ENCODE assay signal across 8 cellular contexts in genomic region chr2:230865766-230866703, GRCh38. TPM values are rescaled to one million over a fixed set of nuclear protein-coding genes. Genes with fewer than 3 reads are reported as not detected.
DNase-seq lines count a peak whose midpoint lies in the region; ATAC-seq and TF ChIP-seq lines count a peak whose summit lies in the region.

No MANE protein-coding gene starts in this region.

- no peak overlapping the region for H3K27ac ChIP-seq in CD4-positive, alpha-beta T cell (ENCODE audit: low read depth, low read length)
- H3K27ac ChIP-seq in iPS DF 6.9 (ENCODE audit: low read length): no peak overlapping the region

- WGBS in iPS DF 6.9 (ENCODE audit: insufficient coverage, insufficient read length): no CpG with 5 or more reads among the region's 35 CpGs

- H3K27me3 Mint-ChIP-seq in CD4-positive, alpha-beta T cell: no peaks in the 10 kb centered on the region
- peaks cover 5% of the 10 kb centered on the region for H3K27me3 Mint-ChIP-seq in activated naive CD8-positive, alpha-beta T cell treated with anti-CD3 and anti-CD28 coated beads, Interleukin-2, amount 50 U/mL, for 24 hours

- H3K36me3 ChIP-seq in iPS DF 6.9 (ENCODE audit: control insufficient read depth, insufficient read depth, low read length): no peaks in the 10 kb centered on the region
- H3K36me3 ChIP-seq in skeletal muscle satellite cell (ENCODE audit: insufficient read depth, low read length): no peaks in the 10 kb centered on the region

- H3K4me1 Mint-ChIP-seq in CD4-positive, alpha-beta T cell (ENCODE audit: low read depth): peaks cover 62% of the 10 kb centered on the region
- H3K4me1 Mint-ChIP-seq in activated naive CD8-positive, alpha-beta T cell treated with anti-CD3 and anti-CD28 coated beads, Interleukin-2, amount 50 U/mL, for 24 hours: peaks cover 72% of the 10 kb centered on the region

- no peaks in the 10 kb centered on the region for H3K27me3 ChIP-seq in CD4-positive, alpha-beta T cell (ENCODE audit: control insufficient read depth, insufficient read depth, low read length)
- H3K27me3 ChIP-seq in iPS DF 6.9 (ENCODE audit: control insufficient read depth, insufficient read depth, low read length) (no peaks in the 10 kb centered on the region), skeletal muscle satellite cell (ENCODE audit: control insufficient read depth, insufficient read depth, low read length) (peaks cover 27% of the 10 kb centered on the region)

- CTCF ChIA-PET in CD4-positive, alpha-beta T cell (lab: Charles Lee): interaction anchor here (0.8 to 1.6 kb wide), 3 partner anchors 38 to 121 kb away, joined by 3 to 10 read pairs (median 4); no protein-coding TSS in a partner anchor

- TF ChIP-seq CTCF in CD4-positive, alpha-beta T cell (IDR thresholded peaks at IDR 0.05): no peak

- ATAC-seq in CD4-positive, alpha-beta T cell (ENCODE audit: poor library complexity): no peak
- no peak for ATAC-seq in activated naive CD8-positive, alpha-beta T cell treated with anti-CD3 and anti-CD28 coated beads, Interleukin-2, amount 50 U/mL, for 24 hours

- intact Hi-C loops in CD4-positive, alpha-beta T cell (cut with DNase I, micrococcal nuclease): loop anchor here in 1 of 2 experiments (2.0 kb wide), 1 partner anchor 39 kb away; no protein-coding TSS in a partner anchor

- no peaks in the 10 kb centered on the region for H3K9me3 Mint-ChIP-seq in CD4-positive, alpha-beta T cell
- H3K9me3 Mint-ChIP-seq in activated naive CD8-positive, alpha-beta T cell treated with anti-CD3 and anti-CD28 coated beads, Interleukin-2, amount 50 U/mL, for 24 hours: no peaks in the 10 kb centered on the region

- H3K9ac ChIP-seq in skeletal muscle satellite cell (ENCODE audit: low read depth, low read length): no peak overlapping the region

- H3K4me3 Mint-ChIP-seq in CD4-positive, alpha-beta T cell: peak overlapping the region; percentile 91
- H3K4me3 Mint-ChIP-seq in activated naive CD8-positive, alpha-beta T cell treated with anti-CD3 and anti-CD28 coated beads, Interleukin-2, amount 50 U/mL, for 24 hours: peak overlapping the region; percentile 85

- DNase-seq in CD4-positive, alpha-beta T cell: no peak
- peak; percentile 57 for DNase-seq in HuH-7 (ENCODE audit: low spot score)
- peak; percentile 54 for DNase-seq in activated naive CD8-positive, alpha-beta T cell treated with anti-CD3 and anti-CD28 coated beads, Interleukin-2, amount 50 U/mL, for 24 hours
- DNase-seq in iPS DF 6.9 (ENCODE audit: low read depth, low spot score): no peak
- no peak for DNase-seq in germinal center (ENCODE audit: low spot score)
- DNase-seq in NCI-H2029 (lab: John Stamatoyannopoulos, UW): no peak
- no peak for DNase-seq in kidney glomerular epithelial cell (lab: John Stamatoyannopoulos, UW)

- H3K36me3 Mint-ChIP-seq in CD4-positive, alpha-beta T cell (ENCODE audit: low read depth): peaks cover 4% of the 10 kb centered on the region
- H3K36me3 Mint-ChIP-seq in activated naive CD8-positive, alpha-beta T cell treated with anti-CD3 and anti-CD28 coated beads, Interleukin-2, amount 50 U/mL, for 24 hours (ENCODE audit: low read depth): no peaks in the 10 kb centered on the region

- H3K4me1 ChIP-seq in iPS DF 6.9 (ENCODE audit: control insufficient read depth, insufficient read depth, low read length) (peaks cover 38% of the 10 kb centered on the region), skeletal muscle satellite cell (ENCODE audit: control insufficient read depth, insufficient read depth, low read length) (peaks cover 11% of the 10 kb centered on the region)

- H3K27ac Mint-ChIP-seq in CD4-positive, alpha-beta T cell: peak overlapping the region; percentile 63
- H3K27ac Mint-ChIP-seq in activated naive CD8-positive, alpha-beta T cell treated with anti-CD3 and anti-CD28 coated beads, Interleukin-2, amount 50 U/mL, for 24 hours: peak overlapping the region; percentile 73

- no peaks in the 10 kb centered on the region for H3K9me3 ChIP-seq in CD4-positive, alpha-beta T cell (ENCODE audit: control insufficient read depth, low read length)
- no peaks in the 10 kb centered on the region for H3K9me3 ChIP-seq in iPS DF 6.9 (ENCODE audit: control insufficient read depth, insufficient read depth, low read length)
- no peaks in the 10 kb centered on the region for H3K9me3 ChIP-seq in skeletal muscle satellite cell (replicated peaks; ENCODE audit: low read length)

- peak overlapping the region; percentile 95 for H3K4me3 ChIP-seq in iPS DF 6.9 (ENCODE audit: low read length)
- H3K4me3 ChIP-seq in skeletal muscle satellite cell (ENCODE audit: low read length): peak overlapping the region; percentile 45

- POLR2A ChIA-PET in CD4-positive, alpha-beta T cell (lab: Charles Lee): interaction anchor here (0.9 to 1.5 kb wide), 8 partner anchors 12 to 598 kb away, joined by 3 to 5 read pairs (median 3); partner anchors contain the start of gene NCL

- peak overlapping the region; percentile 97 for H3K4me2 ChIP-seq in skeletal muscle satellite cell (ENCODE audit: low read length)

RNA-seq across cellular contexts. Expression of gene ITM2C, which starts 1.3 kb away (rescaled TPM):
- 10 to 100 TPM; 19.8 to 21.5 TPM for total RNA-seq in CD4-positive, alpha-beta T cell
- total RNA-seq in skeletal muscle satellite cell (2012; rRNA removed): 11.2 and 22.3 TPM in 2 replicates

RNA-seq across cellular contexts. Expression of gene GPR55, which starts 59.0 kb away (rescaled TPM):
- total RNA-seq in CD4-positive, alpha-beta T cell: 1 to 10 TPM; 2.9 to 3.8 TPM
- total RNA-seq in skeletal muscle satellite cell (2012; rRNA removed): under 0.01 TPM in 1 of 2 replicates, not detected in the other

Comparison
In these comparisons a context has a peak if more than half of its experiments do, and no peak if none do; other contexts are left out.
1. DNase-seq: peak in HuH-7 (single experiment) and activated naive CD8-positive, alpha-beta T cell treated with anti-CD3 and anti-CD28 coated beads, Interleukin-2, amount 50 U/mL, for 24 hours (single experiment); none in CD4-positive, alpha-beta T cell (0 of 10), iPS DF 6.9 (single experiment), germinal center (single experiment), NCI-H2029 (single experiment) and kidney glomerular epithelial cell (single experiment).